Comparison of ENCODE assay signal across 8 cellular contexts in the genomic region with DNA sequence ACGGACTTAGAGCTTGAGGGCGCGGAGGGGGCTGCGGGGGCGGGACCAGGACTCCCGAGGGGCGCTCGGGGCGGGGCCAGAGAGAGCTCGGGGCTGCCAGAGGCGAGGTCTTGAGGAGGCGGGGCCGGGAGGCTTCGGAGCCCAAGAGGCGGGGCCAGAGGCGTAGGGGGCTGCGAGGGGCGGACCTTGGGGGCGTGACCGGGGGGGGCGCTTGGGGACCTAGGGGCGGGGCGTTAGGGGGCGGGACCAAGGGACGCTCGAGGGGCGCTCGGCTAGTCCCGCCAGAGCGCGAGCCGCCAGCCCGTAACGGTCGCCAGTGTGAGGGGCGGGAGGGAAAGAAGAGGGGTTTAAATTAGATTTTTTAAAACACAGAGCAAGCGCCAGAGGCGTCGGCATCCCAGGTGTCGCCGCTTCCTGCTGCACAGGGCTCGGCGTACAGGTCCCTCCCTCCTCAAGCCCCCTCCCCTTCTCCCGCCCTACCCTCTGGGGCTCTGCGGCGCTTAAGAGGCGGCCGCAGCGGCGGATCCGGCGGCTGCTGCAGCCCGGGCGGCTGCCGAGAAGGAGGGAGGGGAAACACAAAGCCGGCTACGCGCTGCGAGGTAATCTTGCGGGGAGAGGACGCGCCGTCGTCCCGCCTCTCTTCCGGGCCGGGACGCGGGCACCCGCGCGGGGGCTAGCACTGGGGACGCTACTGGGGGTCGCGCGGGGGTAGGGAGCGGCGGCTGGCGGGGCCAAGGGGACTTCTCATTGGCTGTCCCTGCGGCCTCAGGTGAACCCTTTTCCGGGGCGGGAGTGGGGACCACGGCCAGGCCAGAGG. TPM values are rescaled to one million over a fixed set of nuclear protein-coding genes. Genes with fewer than 3 reads are reported as not detected.
DNase-seq lines count a peak whose midpoint lies in the region; ATAC-seq, FAIRE-seq and TF ChIP-seq lines count a peak whose summit lies in the region.

A gene with protein sequence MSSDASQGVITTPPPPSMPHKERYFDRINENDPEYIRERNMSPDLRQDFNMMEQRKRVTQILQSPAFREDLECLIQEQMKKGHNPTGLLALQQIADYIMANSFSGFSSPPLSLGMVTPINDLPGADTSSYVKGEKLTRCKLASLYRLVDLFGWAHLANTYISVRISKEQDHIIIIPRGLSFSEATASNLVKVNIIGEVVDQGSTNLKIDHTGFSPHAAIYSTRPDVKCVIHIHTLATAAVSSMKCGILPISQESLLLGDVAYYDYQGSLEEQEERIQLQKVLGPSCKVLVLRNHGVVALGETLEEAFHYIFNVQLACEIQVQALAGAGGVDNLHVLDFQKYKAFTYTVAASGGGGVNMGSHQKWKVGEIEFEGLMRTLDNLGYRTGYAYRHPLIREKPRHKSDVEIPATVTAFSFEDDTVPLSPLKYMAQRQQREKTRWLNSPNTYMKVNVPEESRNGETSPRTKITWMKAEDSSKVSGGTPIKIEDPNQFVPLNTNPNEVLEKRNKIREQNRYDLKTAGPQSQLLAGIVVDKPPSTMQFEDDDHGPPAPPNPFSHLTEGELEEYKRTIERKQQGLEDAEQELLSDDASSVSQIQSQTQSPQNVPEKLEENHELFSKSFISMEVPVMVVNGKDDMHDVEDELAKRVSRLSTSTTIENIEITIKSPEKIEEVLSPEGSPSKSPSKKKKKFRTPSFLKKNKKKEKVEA (plus strand): TSS at position 284 of the 817 bp plus-strand sequence. CDS start 92,670 bp downstream, outside the sequence.

- peaks cover 0 to 2% of the 10 kb centered on the region in 2 experiments for H4K20me1 ChIP-seq in H1 (replicated peaks in 1 of 2; ENCODE audit: control insufficient read depth in 1 of 2, insufficient read depth in 2 of 2, low read length in 2 of 2)

- H3K9ac ChIP-seq in H1 (replicated peaks in 1 of 4; ENCODE audit: extremely low read depth in 1 of 4, low read depth in 3 of 4, low read length in 3 of 4) (peak within 1 kb of the TSS; percentile 63 to 87 (median 81)), mesendoderm (ENCODE audit: low read length) (peak within 1 kb of the TSS; percentile 83)

- CTCF ChIA-PET in CD8-positive, alpha-beta T cell (lab: Charles Lee) = interaction anchor here (0.6 to 1.5 kb wide), 7 partner anchors 19 to 539 kb away, joined by 3 to 5 read pairs (median 3); no protein-coding TSS in a partner anchor
- CTCF ChIA-PET in activated CD8-positive, alpha-beta memory T cell treated with anti-CD3 and anti-CD28 coated beads, Interleukin-2, amount 10 ng/mL, durations not matched to agents 7 days and 5 days (lab: Charles Lee) = interaction anchor here (0.7 to 6.3 kb wide), 13 partner anchors 8 to 203 kb away, joined by 3 to 32 read pairs (median 4); no protein-coding TSS in a partner anchor
- CTCF ChIA-PET in H1 (lab: Charles Lee; ENCODE audit: partially characterized antibody) = interaction anchor here (0.6 to 5.4 kb wide), 8 partner anchors 8 to 126 kb away, joined by 3 to 34 read pairs (median 4); no protein-coding TSS in a partner anchor

- H4K8ac ChIP-seq in H1 (ENCODE audit: extremely low read depth, insufficient read depth, low read length) (peak within 1 kb of the TSS; percentile 94), mesendoderm (ENCODE audit: low read depth, low read length) (no peak within 1 kb of the TSS)

- H3K9me3 Mint-ChIP-seq in CD8-positive, alpha-beta T cell = no peaks in the 10 kb centered on the region
- no peaks in the 10 kb centered on the region for H3K9me3 Mint-ChIP-seq in activated CD8-positive, alpha-beta memory T cell treated with anti-CD3 and anti-CD28 coated beads, Interleukin-2, amount 10 ng/mL, durations not matched to agents 7 days and 5 days (ENCODE audit: low read depth)

- TF ChIP-seq CTCF in CD8-positive, alpha-beta T cell (IDR thresholded peaks at IDR 0.05) = no peak
- no peak for TF ChIP-seq CTCF in H1 (IDR thresholded peaks at IDR 0.05; ENCODE audit: control extremely low read depth in 1 of 3, insufficient read depth in 1 of 3, low read depth in 1 of 3, low read length in 3 of 3)

- H2BK15ac ChIP-seq in H1 (ENCODE audit: low read length) (no peak within 1 kb of the TSS; the same call in 1 of the 2 replicates), mesendoderm (replicated peaks; ENCODE audit: low read depth) (no peak within 1 kb of the TSS)

- H3K4me3 ChIP-seq in CD8-positive, alpha-beta T cell (ENCODE audit: low read depth, low read length) = peak within 1 kb of the TSS; percentile 85
- H3K4me3 ChIP-seq in H1 (ENCODE audit: extremely low read depth in 1 of 4, insufficient read depth in 2 of 4, low read depth in 3 of 4, low read length in 4 of 4) (peak within 1 kb of the TSS; percentile 68 to 90 (median 80)), mesendoderm (ENCODE audit: low read length) (peak within 1 kb of the TSS; percentile 75)

- H3K14ac ChIP-seq in H1 (ENCODE audit: insufficient read length) = no peak within 1 kb of the TSS

- H3K18ac ChIP-seq in H1 (ENCODE audit: extremely low read depth, low read length) (peak within 1 kb of the TSS; percentile 72), mesendoderm (ENCODE audit: low read length) (peak within 1 kb of the TSS; percentile 69)

- H3K56ac ChIP-seq in H1 (replicated peaks; ENCODE audit: insufficient read length, low read depth, low read length) (peak within 1 kb of the TSS; percentile 50), mesendoderm (ENCODE audit: low read length) (peak within 1 kb of the TSS; percentile 89)

- H2AFZ ChIP-seq in H1 (ENCODE audit: low read length) = peak within 1 kb of the TSS; percentile 33; the same call in 1 of the 2 replicates

- peak within 1 kb of the TSS; percentile 63 for H4K91ac ChIP-seq in H1 (replicated peaks; ENCODE audit: insufficient read length, low read length)

- peaks cover 42% of the 10 kb centered on the region for H3K4me1 Mint-ChIP-seq in CD8-positive, alpha-beta T cell (ENCODE audit: low read depth)
- H3K4me1 Mint-ChIP-seq in activated CD8-positive, alpha-beta memory T cell treated with anti-CD3 and anti-CD28 coated beads, Interleukin-2, amount 10 ng/mL, durations not matched to agents 7 days and 5 days = peaks cover 34% of the 10 kb centered on the region

- ATAC-seq in CD8-positive, alpha-beta T cell = peak; percentile 71
- ATAC-seq in GM19438 (IDR thresholded peaks at IDR 0.05; ENCODE audit: low read depth, unreplicated experiment) (peak; percentile 62), HG03571 (IDR thresholded peaks at IDR 0.05; ENCODE audit: unreplicated experiment) (peak; percentile 62)
- peak; percentile 78 for ATAC-seq in activated CD8-positive, alpha-beta memory T cell treated with anti-CD3 and anti-CD28 coated beads, Interleukin-2, amount 10 ng/mL, durations not matched to agents 7 days and 5 days

- no peak for FAIRE-seq in H1 (lab: Jason Lieb, UNC)

- H3K23me2 ChIP-seq in H1 (ENCODE audit: low read depth, low read length) = peaks cover 17% of the 10 kb centered on the region

- H2BK120ac ChIP-seq in H1 (replicated peaks; ENCODE audit: low read depth, low read length) (no peak within 1 kb of the TSS), mesendoderm (ENCODE audit: low read depth, low read length) (no peak within 1 kb of the TSS)

- peak within 1 kb of the TSS; percentile 71; the same call in 1 of the 2 replicates for H2BK5ac ChIP-seq in H1 (ENCODE audit: low read depth, low read length)
- H2BK5ac ChIP-seq in mesendoderm (ENCODE audit: low read length) = no peak within 1 kb of the TSS

- H3K4ac ChIP-seq in H1 (replicated peaks; ENCODE audit: insufficient read length, low read depth, low read length) (no peak within 1 kb of the TSS), mesendoderm (ENCODE audit: low read depth, low read length) (peak within 1 kb of the TSS; percentile 89)

- DNase-seq in CD8-positive, alpha-beta T cell = peak; percentile 86 to 97 (median 95)
- DNase-seq in NOMO-1 treated with DMSO at 0.1 percent for 48 hours (lab: John Stamatoyannopoulos, UW; ENCODE audit: unreplicated experiment) (peak; percentile 79), H1 (ENCODE audit: low read depth in 1 of 2, low spot score in 2 of 2) (peak; percentile 90 to 98), mesendoderm (peak; percentile 98)
- peak; percentile 95 for DNase-seq in activated CD8-positive, alpha-beta memory T cell treated with anti-CD3 and anti-CD28 coated beads, Interleukin-2, amount 10 ng/mL, durations not matched to agents 7 days and 5 days
- peak; percentile 90 for DNase-seq in stimulated activated CD8-positive, alpha-beta memory T cell treated with anti-CD3 and anti-CD28 coated beads, Interleukin-15, amount 100 ng/mL, for 1 hour (ENCODE audit: low read depth)

- H2AK5ac ChIP-seq in H1 (ENCODE audit: low read depth, low read length) = no peak within 1 kb of the TSS
- no peak within 1 kb of the TSS for H2AK5ac ChIP-seq in mesendoderm (ENCODE audit: low read length)

- H3K23ac ChIP-seq in H1 (ENCODE audit: insufficient read length) (no peak within 1 kb of the TSS), mesendoderm (ENCODE audit: low read length) (no peak within 1 kb of the TSS)

- H3K27ac Mint-ChIP-seq in CD8-positive, alpha-beta T cell = peak within 1 kb of the TSS; percentile 92
- peak within 1 kb of the TSS; percentile 89 for H3K27ac Mint-ChIP-seq in activated CD8-positive, alpha-beta memory T cell treated with anti-CD3 and anti-CD28 coated beads, Interleukin-2, amount 10 ng/mL, durations not matched to agents 7 days and 5 days

- H4K5ac ChIP-seq in H1 (ENCODE audit: insufficient read length, low read depth, low read length) = peak within 1 kb of the TSS; percentile 92
- H4K5ac ChIP-seq in mesendoderm (ENCODE audit: low read length) = no peak within 1 kb of the TSS

- H3K36me3 ChIP-seq in CD8-positive, alpha-beta T cell (ENCODE audit: insufficient read depth, low read length) = no peaks in the 10 kb centered on the region
- H3K36me3 ChIP-seq in H1 (ENCODE audit: control insufficient read depth in 2 of 4, insufficient read depth in 4 of 4, low read length in 3 of 4) = no peaks in the 10 kb centered on the region
- no peaks in the 10 kb centered on the region for H3K36me3 ChIP-seq in mesendoderm (ENCODE audit: control insufficient read depth, insufficient read depth, low read length)

- peak; percentile 59 to 73 for TF ChIP-seq POLR2A in H1 (IDR thresholded peaks at IDR 0.05; ENCODE audit: control extremely low read depth in 1 of 2, low read depth in 2 of 2, low read length in 2 of 2)

- H2BK20ac ChIP-seq in H1 (ENCODE audit: low read length) = no peak within 1 kb of the TSS

- H3K36me3 Mint-ChIP-seq in CD8-positive, alpha-beta T cell = peaks cover 10% of the 10 kb centered on the region
- H3K36me3 Mint-ChIP-seq in activated CD8-positive, alpha-beta memory T cell treated with anti-CD3 and anti-CD28 coated beads, Interleukin-2, amount 10 ng/mL, durations not matched to agents 7 days and 5 days = no peaks in the 10 kb centered on the region

- TF ChIP-seq EP300 in H1 (IDR thresholded peaks at IDR 0.05; ENCODE audit: borderline replicate concordance in 1 of 2, low read depth in 2 of 2, low read length in 2 of 2) = no peak

- H3K79me1 ChIP-seq in H1 (ENCODE audit: low read depth, low read length) (no peaks in the 10 kb centered on the region; the same call in 1 of the 2 replicates), mesendoderm (ENCODE audit: low read length) (peaks cover 3% of the 10 kb centered on the region)

- H3K27me3 Mint-ChIP-seq in CD8-positive, alpha-beta T cell (ENCODE audit: low read depth) = no peaks in the 10 kb centered on the region
- no peaks in the 10 kb centered on the region for H3K27me3 Mint-ChIP-seq in activated CD8-positive, alpha-beta memory T cell treated with anti-CD3 and anti-CD28 coated beads, Interleukin-2, amount 10 ng/mL, durations not matched to agents 7 days and 5 days

- no peak within 1 kb of the TSS for H3K4me3 Mint-ChIP-seq in CD8-positive, alpha-beta T cell
- H3K4me3 Mint-ChIP-seq in activated CD8-positive, alpha-beta memory T cell treated with anti-CD3 and anti-CD28 coated beads, Interleukin-2, amount 10 ng/mL, durations not matched to agents 7 days and 5 days = no peak within 1 kb of the TSS

- intact Hi-C loops in CD8-positive, alpha-beta T cell (cut with DNase I, micrococcal nuclease) = loop anchor here (1.0 to 5.0 kb wide), 17 partner anchors 29 to 909 kb away; a partner anchor contains a TSS

- H3K79me2 ChIP-seq in H1 (ENCODE audit: control insufficient read depth in 1 of 2, insufficient read depth in 2 of 2, low read length in 2 of 2) (peaks cover 9 to 43% of the 10 kb centered on the region in 2 experiments; a peak in 3 of 4 replicates), mesendoderm (ENCODE audit: control insufficient read depth, insufficient read depth, low read length) (peaks cover 21% of the 10 kb centered on the region)

- H3K27me3 ChIP-seq in CD8-positive, alpha-beta T cell (ENCODE audit: insufficient read depth, low read length) = no peaks in the 10 kb centered on the region
- H3K27me3 ChIP-seq in H1 (replicated peaks in 1 of 4; ENCODE audit: control insufficient read depth in 3 of 4, extremely low read depth in 1 of 4, insufficient read depth in 3 of 4, low read length in 3 of 4) = no peaks in the 10 kb centered on the region
- no peaks in the 10 kb centered on the region for H3K27me3 ChIP-seq in mesendoderm (ENCODE audit: insufficient read depth, low read length, poor library complexity)

- H3K4me2 ChIP-seq in H1 (ENCODE audit: insufficient read depth in 1 of 2, low read depth in 2 of 2, low read length in 2 of 2) = peak within 1 kb of the TSS; percentile 94 to 96
- H3K4me2 ChIP-seq in mesendoderm (ENCODE audit: low read length) = peak within 1 kb of the TSS; percentile 51

- peak within 1 kb of the TSS; percentile 82 for H3K27ac ChIP-seq in CD8-positive, alpha-beta T cell (ENCODE audit: low read depth, low read length)
- H3K27ac ChIP-seq in H1 (ENCODE audit: low read depth, low read length) (peak within 1 kb of the TSS; percentile 81), mesendoderm (ENCODE audit: low read depth, low read length) (peak within 1 kb of the TSS; percentile 99)

- 0% methylated on average over 24 of the region's 83 CpGs; no CpG with 5 or more reads in 1 of the 2 experiments for WGBS in H1 (ENCODE audit: extremely low coverage in 1 of 2, insufficient coverage in 1 of 2, insufficient read length in 1 of 2, insufficient replicate concordance in 2 of 2, low coverage in 1 of 2, low lambda C conversion rate in 2 of 2, missing lambda C conversion rate in 1 of 2), 2 experiments
- WGBS in mesendoderm (ENCODE audit: extremely low coverage, insufficient coverage, low lambda C conversion rate) = no CpG with 5 or more reads among the region's 83 CpGs

- peak within 1 kb of the TSS; percentile 27 for H2BK12ac ChIP-seq in H1 (ENCODE audit: low read depth, low read length)

- peaks cover 34% of the 10 kb centered on the region for H3K4me1 ChIP-seq in CD8-positive, alpha-beta T cell (ENCODE audit: insufficient read depth, low read length)
- peaks cover 9 to 26% (median 14%) of the 10 kb centered on the region in 4 experiments; a peak in 6 of 7 replicates for H3K4me1 ChIP-seq in H1 (replicated peaks in 1 of 4; ENCODE audit: control insufficient read depth in 3 of 4, insufficient read depth in 4 of 4, low read length in 3 of 4)
- peaks cover 9% of the 10 kb centered on the region for H3K4me1 ChIP-seq in mesendoderm (ENCODE audit: control insufficient read depth, low read depth, low read length)

- no peaks in the 10 kb centered on the region for H3K9me3 ChIP-seq in CD8-positive, alpha-beta T cell (ENCODE audit: low read length)
- H3K9me3 ChIP-seq in H1 (ENCODE audit: insufficient read depth in 2 of 2, low read depth in 1 of 2, low read length in 1 of 2) = no peaks in the 10 kb centered on the region

- TF ChIP-seq RAD21 in H1 (IDR thresholded peaks at IDR 0.05 in 1 of 2, conservative IDR thresholded peaks at IDR 0.05 in 1 of 2; ENCODE audit: low read depth in 2 of 2, low read length in 2 of 2) = no peak

- POLR2A ChIA-PET in CD8-positive, alpha-beta T cell (lab: Charles Lee) = interaction anchor here (0.6 to 3.2 kb wide), 11 partner anchors 11 to 216 kb away, joined by 3 to 24 read pairs (median 3); no protein-coding TSS in a partner anchor
- POLR2A ChIA-PET in H1 (lab: Charles Lee; ENCODE audit: partially characterized antibody) = interaction anchor here (0.8 to 3.2 kb wide), 11 partner anchors 8 to 202 kb away, joined by 3 to 16 read pairs (median 4); no protein-coding TSS in a partner anchor

RNA-seq across cellular contexts. Expression of the gene that starts here (rescaled TPM):
- total RNA-seq in CD8-positive, alpha-beta T cell = 100 to 1,000 TPM; 135 to 148 TPM
- total RNA-seq in activated CD8-positive, alpha-beta memory T cell treated with anti-CD3 and anti-CD28 coated beads, Interleukin-2, amount 10 ng/mL, durations not matched to agents 7 days and 5 days = 100 to 1,000 TPM; 124 to 206 TPM
- total RNA-seq in H1 (2021; fragmentation: NEBNext Ultra II Directional; extraction: Animal tissue kit (Norgen Biotek cat#: 25700)) = 78.9 and 85.6 TPM in 2 replicates
- 27.7 and 44.7 TPM in 2 replicates for polyA plus RNA-seq in H1 (2011; rRNA removed)
- 65.9 TPM for polyA plus RNA-seq in H1 (2011; cell fraction: cytosol; rRNA removed)
- polyA plus RNA-seq in H1 (2011; cell fraction: nucleus; rRNA removed) = 51.3 TPM
- 59.0 to 96.4 TPM (median 79.4 TPM) in 4 replicates for polyA plus RNA-seq in H1 (2012, experiment 1 of 2)
- polyA plus RNA-seq in H1 (2012, experiment 2 of 2) = 6.1 TPM
- 58.1 TPM for polyA plus RNA-seq in H1 (2013, experiment 1 of 2)
- polyA plus RNA-seq in H1 (2013, experiment 2 of 2) = 51.8 TPM
- polyA minus RNA-seq in H1 (2011; rRNA and poly(A)+ RNA removed) = 122 and 195 TPM in 2 replicates
- 80.9 TPM for polyA minus RNA-seq in H1 (2011; cell fraction: cytosol; rRNA and poly(A)+ RNA removed)
- 181 TPM for polyA minus RNA-seq in H1 (2011; cell fraction: nucleus; rRNA and poly(A)+ RNA removed)
- 46.8 TPM for polyA plus RNA-seq in mesendoderm (2013, experiment 1 of 2)
- polyA plus RNA-seq in mesendoderm (2013, experiment 2 of 2) = 50.0 TPM

Comparison
In these comparisons a context has a peak if more than half of its experiments do, and no peak if none do; other contexts are left out.
1. Peak in every context shown above with its lines: DNase-seq, ATAC-seq, H3K4me3 ChIP-seq and H3K27ac ChIP-seq.